1 cellular context compared by ENCODE assay signal in genomic region chr16:50741808-50742520, GRCh38.
TF ChIP-seq lines count a peak whose summit lies in the region.

Gene CYLD, plus strand, starts transcription at chr16:50742086. Its CDS starts 7,613 bp downstream, at chr16:50749699.

TF ChIP-seq in HepG2, 621 proteins besides CTCF, POLR2A, EP300 and RAD21 (continued from another document and continues in another):
- no peak for TF ChIP-seq ZNF34 (CRISPR knock-in tag; IDR thresholded peaks at IDR 0.05; ENCODE audit: borderline replicate concordance)
- TF ChIP-seq NR1H2 (CRISPR knock-in tag; IDR thresholded peaks at IDR 0.05; ENCODE audit: borderline replicate concordance, low read depth): no peak
- TF ChIP-seq, protein P1, sequence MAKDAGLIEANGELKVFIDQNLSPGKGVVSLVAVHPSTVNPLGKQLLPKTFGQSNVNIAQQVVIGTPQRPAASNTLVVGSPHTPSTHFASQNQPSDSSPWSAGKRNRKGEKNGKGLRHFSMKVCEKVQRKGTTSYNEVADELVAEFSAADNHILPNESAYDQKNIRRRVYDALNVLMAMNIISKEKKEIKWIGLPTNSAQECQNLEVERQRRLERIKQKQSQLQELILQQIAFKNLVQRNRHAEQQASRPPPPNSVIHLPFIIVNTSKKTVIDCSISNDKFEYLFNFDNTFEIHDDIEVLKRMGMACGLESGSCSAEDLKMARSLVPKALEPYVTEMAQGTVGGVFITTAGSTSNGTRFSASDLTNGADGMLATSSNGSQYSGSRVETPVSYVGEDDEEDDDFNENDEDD (CRISPR knock-in tag; IDR thresholded peaks at IDR 0.05; ENCODE audit: borderline replicate concordance): peak; percentile 55; the same call in 1 of the 2 replicates
- peak; percentile 74; the same call in 1 of the 2 replicates for TF ChIP-seq ZNF350 (CRISPR knock-in tag; IDR thresholded peaks at IDR 0.05; ENCODE audit: borderline replicate concordance, low read depth)
- peak; percentile 96 for TF ChIP-seq SAP130 (CRISPR knock-in tag; IDR thresholded peaks at IDR 0.05; ENCODE audit: low read depth)
- peak; percentile 32 for TF ChIP-seq ZEB1 (IDR thresholded peaks at IDR 0.05; ENCODE audit: insufficient replicate concordance, low read depth)
- TF ChIP-seq ZBTB7A (CRISPR knock-in tag; IDR thresholded peaks at IDR 0.05): no peak
- peak; percentile 64 for TF ChIP-seq CREM (IDR thresholded peaks at IDR 0.05)
- TF ChIP-seq CREM (CRISPR knock-in tag; IDR thresholded peaks at IDR 0.05): no peak
- peak; percentile 99 for TF ChIP-seq ZMYM4 (CRISPR knock-in tag; IDR thresholded peaks at IDR 0.05)
- no peak for TF ChIP-seq ELF4 (CRISPR knock-in tag; IDR thresholded peaks at IDR 0.05; ENCODE audit: borderline replicate concordance)
- TF ChIP-seq MEIS2 (CRISPR knock-in tag; IDR thresholded peaks at IDR 0.05): peak; percentile 89
- TF ChIP-seq ZNF44 (CRISPR knock-in tag; IDR thresholded peaks at IDR 0.05): no peak
- TF ChIP-seq, protein P2, sequence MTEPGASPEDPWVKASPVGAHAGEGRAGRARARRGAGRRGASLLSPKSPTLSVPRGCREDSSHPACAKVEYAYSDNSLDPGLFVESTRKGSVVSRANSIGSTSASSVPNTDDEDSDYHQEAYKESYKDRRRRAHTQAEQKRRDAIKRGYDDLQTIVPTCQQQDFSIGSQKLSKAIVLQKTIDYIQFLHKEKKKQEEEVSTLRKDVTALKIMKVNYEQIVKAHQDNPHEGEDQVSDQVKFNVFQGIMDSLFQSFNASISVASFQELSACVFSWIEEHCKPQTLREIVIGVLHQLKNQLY (CRISPR knock-in tag; IDR thresholded peaks at IDR 0.05): 0 out of 2 replicates have a peak, but pooled peaks have one; percentile 26
- no peak for TF ChIP-seq KDM4B (CRISPR knock-in tag; IDR thresholded peaks at IDR 0.05)
- peak; percentile 84 for TF ChIP-seq NR2C2 (CRISPR knock-in tag; IDR thresholded peaks at IDR 0.05; ENCODE audit: borderline replicate concordance)
- TF ChIP-seq PAWR (CRISPR knock-in tag; IDR thresholded peaks at IDR 0.05; ENCODE audit: borderline replicate concordance): no peak
- TF ChIP-seq SOX6 (IDR thresholded peaks at IDR 0.05): no peak
- peak; percentile 36; the same call in 1 of the 2 replicates for TF ChIP-seq SOX6 (CRISPR knock-in tag; IDR thresholded peaks at IDR 0.05)
- no peak for TF ChIP-seq ZNF333 (CRISPR knock-in tag; IDR thresholded peaks at IDR 0.05; ENCODE audit: borderline replicate concordance)
- no peak; the same call in 1 of the 2 replicates for TF ChIP-seq BORCS8-MEF2B (CRISPR knock-in tag; IDR thresholded peaks at IDR 0.05)
- TF ChIP-seq SP140L (CRISPR knock-in tag; IDR thresholded peaks at IDR 0.05; ENCODE audit: borderline replicate concordance): no peak
- TF ChIP-seq, protein P3, sequence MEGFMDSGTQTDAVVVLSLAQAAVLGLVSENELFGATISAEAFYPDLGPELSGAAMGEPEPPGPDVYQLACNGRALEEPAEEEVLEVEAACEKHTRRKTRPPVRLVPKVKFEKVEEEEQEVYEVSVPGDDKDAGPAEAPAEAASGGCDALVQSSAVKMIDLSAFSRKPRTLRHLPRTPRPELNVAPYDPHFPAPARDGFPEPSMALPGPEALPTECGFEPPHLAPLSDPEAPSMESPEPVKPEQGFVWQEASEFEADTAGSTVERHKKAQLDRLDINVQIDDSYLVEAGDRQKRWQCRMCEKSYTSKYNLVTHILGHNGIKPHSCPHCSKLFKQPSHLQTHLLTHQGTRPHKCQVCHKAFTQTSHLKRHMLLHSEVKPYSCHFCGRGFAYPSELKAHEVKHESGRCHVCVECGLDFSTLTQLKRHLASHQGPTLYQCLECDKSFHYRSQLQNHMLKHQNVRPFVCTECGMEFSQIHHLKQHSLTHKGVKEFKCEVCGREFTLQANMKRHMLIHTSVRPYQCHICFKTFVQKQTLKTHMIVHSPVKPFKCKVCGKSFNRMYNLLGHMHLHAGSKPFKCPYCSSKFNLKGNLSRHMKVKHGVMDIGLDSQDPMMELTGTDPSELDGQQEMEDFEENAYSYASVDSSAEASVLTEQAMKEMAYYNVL (CRISPR knock-in tag; IDR thresholded peaks at IDR 0.05; ENCODE audit: borderline replicate concordance): no peak
- no peak; the same call in 1 of the 2 replicates for TF ChIP-seq ZNF598 (CRISPR knock-in tag; IDR thresholded peaks at IDR 0.05; ENCODE audit: borderline replicate concordance)
- TF ChIP-seq, protein P4, sequence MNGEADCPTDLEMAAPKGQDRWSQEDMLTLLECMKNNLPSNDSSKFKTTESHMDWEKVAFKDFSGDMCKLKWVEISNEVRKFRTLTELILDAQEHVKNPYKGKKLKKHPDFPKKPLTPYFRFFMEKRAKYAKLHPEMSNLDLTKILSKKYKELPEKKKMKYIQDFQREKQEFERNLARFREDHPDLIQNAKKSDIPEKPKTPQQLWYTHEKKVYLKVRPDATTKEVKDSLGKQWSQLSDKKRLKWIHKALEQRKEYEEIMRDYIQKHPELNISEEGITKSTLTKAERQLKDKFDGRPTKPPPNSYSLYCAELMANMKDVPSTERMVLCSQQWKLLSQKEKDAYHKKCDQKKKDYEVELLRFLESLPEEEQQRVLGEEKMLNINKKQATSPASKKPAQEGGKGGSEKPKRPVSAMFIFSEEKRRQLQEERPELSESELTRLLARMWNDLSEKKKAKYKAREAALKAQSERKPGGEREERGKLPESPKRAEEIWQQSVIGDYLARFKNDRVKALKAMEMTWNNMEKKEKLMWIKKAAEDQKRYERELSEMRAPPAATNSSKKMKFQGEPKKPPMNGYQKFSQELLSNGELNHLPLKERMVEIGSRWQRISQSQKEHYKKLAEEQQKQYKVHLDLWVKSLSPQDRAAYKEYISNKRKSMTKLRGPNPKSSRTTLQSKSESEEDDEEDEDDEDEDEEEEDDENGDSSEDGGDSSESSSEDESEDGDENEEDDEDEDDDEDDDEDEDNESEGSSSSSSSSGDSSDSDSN (CRISPR knock-in tag; IDR thresholded peaks at IDR 0.05): peak; percentile 0; the same call in 1 of the 2 replicates
- TF ChIP-seq NPAS2 (CRISPR knock-in tag; IDR thresholded peaks at IDR 0.05; ENCODE audit: borderline replicate concordance): no peak
- TF ChIP-seq ZNF460 (CRISPR knock-in tag; IDR thresholded peaks at IDR 0.05; ENCODE audit: borderline replicate concordance): no peak
- TF ChIP-seq MAZ (IDR thresholded peaks at IDR 0.05; ENCODE audit: borderline replicate concordance, low read depth, low read length): peak; percentile 98
- TF ChIP-seq MAZ (CRISPR knock-in tag; IDR thresholded peaks at IDR 0.05; ENCODE audit: low read depth): peak; percentile 95
- peak; percentile 97 for TF ChIP-seq NFYC (CRISPR knock-in tag; IDR thresholded peaks at IDR 0.05)
- 0 out of 2 replicates have a peak, but pooled peaks have one; percentile 49 for TF ChIP-seq ZNF891 (CRISPR knock-in tag; IDR thresholded peaks at IDR 0.05)
- TF ChIP-seq, protein P5, sequence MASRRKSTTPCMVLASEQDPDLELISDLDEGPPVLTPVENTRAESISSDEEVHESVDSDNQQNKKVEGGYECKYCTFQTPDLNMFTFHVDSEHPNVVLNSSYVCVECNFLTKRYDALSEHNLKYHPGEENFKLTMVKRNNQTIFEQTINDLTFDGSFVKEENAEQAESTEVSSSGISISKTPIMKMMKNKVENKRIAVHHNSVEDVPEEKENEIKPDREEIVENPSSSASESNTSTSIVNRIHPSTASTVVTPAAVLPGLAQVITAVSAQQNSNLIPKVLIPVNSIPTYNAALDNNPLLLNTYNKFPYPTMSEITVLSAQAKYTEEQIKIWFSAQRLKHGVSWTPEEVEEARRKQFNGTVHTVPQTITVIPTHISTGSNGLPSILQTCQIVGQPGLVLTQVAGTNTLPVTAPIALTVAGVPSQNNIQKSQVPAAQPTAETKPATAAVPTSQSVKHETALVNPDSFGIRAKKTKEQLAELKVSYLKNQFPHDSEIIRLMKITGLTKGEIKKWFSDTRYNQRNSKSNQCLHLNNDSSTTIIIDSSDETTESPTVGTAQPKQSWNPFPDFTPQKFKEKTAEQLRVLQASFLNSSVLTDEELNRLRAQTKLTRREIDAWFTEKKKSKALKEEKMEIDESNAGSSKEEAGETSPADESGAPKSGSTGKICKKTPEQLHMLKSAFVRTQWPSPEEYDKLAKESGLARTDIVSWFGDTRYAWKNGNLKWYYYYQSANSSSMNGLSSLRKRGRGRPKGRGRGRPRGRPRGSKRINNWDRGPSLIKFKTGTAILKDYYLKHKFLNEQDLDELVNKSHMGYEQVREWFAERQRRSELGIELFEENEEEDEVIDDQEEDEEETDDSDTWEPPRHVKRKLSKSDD (CRISPR knock-in tag; IDR thresholded peaks at IDR 0.05; ENCODE audit: low read depth): no peak
- TF ChIP-seq, protein P6, sequence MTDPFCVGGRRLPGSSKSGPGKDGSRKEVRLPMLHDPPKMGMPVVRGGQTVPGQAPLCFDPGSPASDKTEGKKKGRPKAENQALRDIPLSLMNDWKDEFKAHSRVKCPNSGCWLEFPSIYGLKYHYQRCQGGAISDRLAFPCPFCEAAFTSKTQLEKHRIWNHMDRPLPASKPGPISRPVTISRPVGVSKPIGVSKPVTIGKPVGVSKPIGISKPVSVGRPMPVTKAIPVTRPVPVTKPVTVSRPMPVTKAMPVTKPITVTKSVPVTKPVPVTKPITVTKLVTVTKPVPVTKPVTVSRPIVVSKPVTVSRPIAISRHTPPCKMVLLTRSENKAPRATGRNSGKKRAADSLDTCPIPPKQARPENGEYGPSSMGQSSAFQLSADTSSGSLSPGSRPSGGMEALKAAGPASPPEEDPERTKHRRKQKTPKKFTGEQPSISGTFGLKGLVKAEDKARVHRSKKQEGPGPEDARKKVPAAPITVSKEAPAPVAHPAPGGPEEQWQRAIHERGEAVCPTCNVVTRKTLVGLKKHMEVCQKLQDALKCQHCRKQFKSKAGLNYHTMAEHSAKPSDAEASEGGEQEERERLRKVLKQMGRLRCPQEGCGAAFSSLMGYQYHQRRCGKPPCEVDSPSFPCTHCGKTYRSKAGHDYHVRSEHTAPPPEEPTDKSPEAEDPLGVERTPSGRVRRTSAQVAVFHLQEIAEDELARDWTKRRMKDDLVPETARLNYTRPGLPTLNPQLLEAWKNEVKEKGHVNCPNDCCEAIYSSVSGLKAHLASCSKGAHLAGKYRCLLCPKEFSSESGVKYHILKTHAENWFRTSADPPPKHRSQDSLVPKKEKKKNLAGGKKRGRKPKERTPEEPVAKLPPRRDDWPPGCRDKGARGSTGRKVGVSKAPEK (CRISPR knock-in tag; IDR thresholded peaks at IDR 0.05; ENCODE audit: borderline replicate concordance): no peak
- TF ChIP-seq ATF1 (CRISPR knock-in tag; IDR thresholded peaks at IDR 0.05): peak; percentile 82
- TF ChIP-seq ZNF451 (CRISPR knock-in tag; IDR thresholded peaks at IDR 0.05): 0 out of 2 replicates have a peak, but pooled peaks have one; percentile 13
- TF ChIP-seq ZFP36L1 (CRISPR knock-in tag; IDR thresholded peaks at IDR 0.05): no peak
- TF ChIP-seq ARID5B (CRISPR knock-in tag; IDR thresholded peaks at IDR 0.05): peak; percentile 36; the same call in 1 of the 2 replicates
- peak; percentile 45 for TF ChIP-seq SRSF1 (optimal IDR thresholded peaks at IDR 0.05; ENCODE audit: low read depth, low read length)
- no peak for TF ChIP-seq ZBTB26 (CRISPR knock-in tag; IDR thresholded peaks at IDR 0.05; ENCODE audit: borderline replicate concordance)
- TF ChIP-seq ZNF260 (CRISPR knock-in tag; IDR thresholded peaks at IDR 0.05; ENCODE audit: borderline replicate concordance, low read depth): no peak
- TF ChIP-seq, protein P7, sequence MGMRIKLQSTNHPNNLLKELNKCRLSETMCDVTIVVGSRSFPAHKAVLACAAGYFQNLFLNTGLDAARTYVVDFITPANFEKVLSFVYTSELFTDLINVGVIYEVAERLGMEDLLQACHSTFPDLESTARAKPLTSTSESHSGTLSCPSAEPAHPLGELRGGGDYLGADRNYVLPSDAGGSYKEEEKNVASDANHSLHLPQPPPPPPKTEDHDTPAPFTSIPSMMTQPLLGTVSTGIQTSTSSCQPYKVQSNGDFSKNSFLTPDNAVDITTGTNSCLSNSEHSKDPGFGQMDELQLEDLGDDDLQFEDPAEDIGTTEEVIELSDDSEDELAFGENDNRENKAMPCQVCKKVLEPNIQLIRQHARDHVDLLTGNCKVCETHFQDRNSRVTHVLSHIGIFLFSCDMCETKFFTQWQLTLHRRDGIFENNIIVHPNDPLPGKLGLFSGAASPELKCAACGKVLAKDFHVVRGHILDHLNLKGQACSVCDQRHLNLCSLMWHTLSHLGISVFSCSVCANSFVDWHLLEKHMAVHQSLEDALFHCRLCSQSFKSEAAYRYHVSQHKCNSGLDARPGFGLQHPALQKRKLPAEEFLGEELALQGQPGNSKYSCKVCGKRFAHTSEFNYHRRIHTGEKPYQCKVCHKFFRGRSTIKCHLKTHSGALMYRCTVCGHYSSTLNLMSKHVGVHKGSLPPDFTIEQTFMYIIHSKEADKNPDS (CRISPR knock-in tag; IDR thresholded peaks at IDR 0.05): peak; percentile 28; the same call in 1 of the 2 replicates
